13 cellular contexts compared by ENCODE assay signal in the genomic region with DNA sequence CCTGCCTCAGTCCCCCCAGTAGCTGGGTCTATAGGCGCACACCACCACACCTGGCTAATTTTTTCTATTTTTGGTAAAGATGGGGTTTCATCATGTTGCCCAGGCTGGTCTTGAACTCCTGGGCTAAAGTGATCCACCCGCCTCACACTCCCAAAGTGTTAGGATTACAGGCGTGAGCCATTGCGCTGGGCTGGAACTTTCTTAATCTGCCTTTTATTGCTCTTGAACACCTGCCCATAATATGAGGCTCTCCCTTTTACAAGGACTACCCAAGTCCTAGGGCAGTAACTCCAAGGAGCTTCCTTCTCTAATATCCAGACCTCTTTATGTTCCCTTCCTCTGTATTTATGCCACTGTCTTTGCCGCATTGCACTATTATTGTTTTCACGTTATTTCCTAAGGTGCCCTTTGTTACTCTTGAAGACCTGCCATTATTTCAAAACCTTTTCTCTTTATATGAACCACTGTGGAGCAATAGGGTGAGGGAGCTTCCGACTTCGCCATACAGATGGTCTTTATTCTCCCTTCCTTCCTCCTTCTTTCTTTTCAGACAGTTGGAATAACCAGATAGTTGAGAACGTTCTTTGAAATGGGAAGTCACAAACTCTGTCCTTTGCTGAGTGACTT.
"Had no signal": no experiment of that assay in that cellular context is flagged by ENCODE, and none has a peak within 500 bp of the region (broad histone marks: within the 10 kb centered on the region; RNA-seq: fewer than 3 reads in every experiment).

No MANE protein-coding gene starts in this region.

- H3K27me3 ChIP-seq: gastrocnemius medialis, stomach had no signal

- DNase-seq: activated B cell treated with CpG ODN at 0.5 μM for 24 hours; activated CD4-positive, alpha-beta T cell treated with anti-CD3 and anti-CD28 coated beads, Interleukin-2, amount 10 ng/mL, durations not matched to agents 24 days and 14 days; activated CD8-positive, alpha-beta memory T cell treated with anti-CD3 and anti-CD28 coated beads for 24 hours; activated naive CD4-positive, alpha-beta T cell treated with anti-CD3 and anti-CD28 coated beads, Interleukin-2, amount 10 ng/mL, durations not matched to agents 7 days and 5 days; central memory CD4-positive, alpha-beta T cell; cortex of kidney; effector memory CD4-positive, alpha-beta T cell; gastrocnemius medialis; kidney; retina; stimulated activated CD4-positive, alpha-beta T cell treated with anti-CD3 and anti-CD28 coated beads, Interleukin-4, amount 100 ng/mL, for 4 hours; stomach had no signal

- FAIRE-seq: kidney had no signal

- H3K9me3 ChIP-seq: gastrocnemius medialis, stomach, thoracic aorta had no signal

- H3K36me3 ChIP-seq: gastrocnemius medialis, stomach, thoracic aorta had no signal

- ATAC-seq: gastrocnemius medialis had no signal

- H3K4me1 ChIP-seq: gastrocnemius medialis had no signal

- H3K27ac ChIP-seq: gastrocnemius medialis, thoracic aorta had no signal

- H3K4me3 ChIP-seq: gastrocnemius medialis, stomach, thoracic aorta had no signal
